ENCODE assay signal across 1 cellular context in the genomic region with DNA sequence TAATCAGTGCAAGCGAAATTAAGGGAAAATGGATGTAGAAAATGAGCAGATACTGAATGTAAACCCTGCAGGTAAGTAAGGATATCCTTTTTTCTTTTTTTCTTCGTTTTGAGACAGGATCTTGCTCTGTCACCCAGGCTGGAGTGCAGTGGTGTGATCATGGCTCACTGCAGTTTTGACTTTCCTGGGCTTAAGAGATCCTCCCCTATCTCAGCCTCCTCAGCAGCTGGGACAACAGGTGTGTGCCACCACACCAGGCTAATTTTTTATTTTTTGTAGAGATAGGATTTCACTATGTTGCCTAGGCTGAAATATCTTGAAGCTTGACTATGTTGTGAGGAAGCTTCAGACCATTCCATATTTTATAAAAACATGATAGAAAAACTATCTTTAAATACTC.
TF ChIP-seq lines count a peak whose summit lies in the region.

No MANE protein-coding gene starts in this region.

TF ChIP-seq in K562, 482 proteins besides CTCF, POLR2A, EP300 and RAD21:
- TF ChIP-seq, protein P1, sequence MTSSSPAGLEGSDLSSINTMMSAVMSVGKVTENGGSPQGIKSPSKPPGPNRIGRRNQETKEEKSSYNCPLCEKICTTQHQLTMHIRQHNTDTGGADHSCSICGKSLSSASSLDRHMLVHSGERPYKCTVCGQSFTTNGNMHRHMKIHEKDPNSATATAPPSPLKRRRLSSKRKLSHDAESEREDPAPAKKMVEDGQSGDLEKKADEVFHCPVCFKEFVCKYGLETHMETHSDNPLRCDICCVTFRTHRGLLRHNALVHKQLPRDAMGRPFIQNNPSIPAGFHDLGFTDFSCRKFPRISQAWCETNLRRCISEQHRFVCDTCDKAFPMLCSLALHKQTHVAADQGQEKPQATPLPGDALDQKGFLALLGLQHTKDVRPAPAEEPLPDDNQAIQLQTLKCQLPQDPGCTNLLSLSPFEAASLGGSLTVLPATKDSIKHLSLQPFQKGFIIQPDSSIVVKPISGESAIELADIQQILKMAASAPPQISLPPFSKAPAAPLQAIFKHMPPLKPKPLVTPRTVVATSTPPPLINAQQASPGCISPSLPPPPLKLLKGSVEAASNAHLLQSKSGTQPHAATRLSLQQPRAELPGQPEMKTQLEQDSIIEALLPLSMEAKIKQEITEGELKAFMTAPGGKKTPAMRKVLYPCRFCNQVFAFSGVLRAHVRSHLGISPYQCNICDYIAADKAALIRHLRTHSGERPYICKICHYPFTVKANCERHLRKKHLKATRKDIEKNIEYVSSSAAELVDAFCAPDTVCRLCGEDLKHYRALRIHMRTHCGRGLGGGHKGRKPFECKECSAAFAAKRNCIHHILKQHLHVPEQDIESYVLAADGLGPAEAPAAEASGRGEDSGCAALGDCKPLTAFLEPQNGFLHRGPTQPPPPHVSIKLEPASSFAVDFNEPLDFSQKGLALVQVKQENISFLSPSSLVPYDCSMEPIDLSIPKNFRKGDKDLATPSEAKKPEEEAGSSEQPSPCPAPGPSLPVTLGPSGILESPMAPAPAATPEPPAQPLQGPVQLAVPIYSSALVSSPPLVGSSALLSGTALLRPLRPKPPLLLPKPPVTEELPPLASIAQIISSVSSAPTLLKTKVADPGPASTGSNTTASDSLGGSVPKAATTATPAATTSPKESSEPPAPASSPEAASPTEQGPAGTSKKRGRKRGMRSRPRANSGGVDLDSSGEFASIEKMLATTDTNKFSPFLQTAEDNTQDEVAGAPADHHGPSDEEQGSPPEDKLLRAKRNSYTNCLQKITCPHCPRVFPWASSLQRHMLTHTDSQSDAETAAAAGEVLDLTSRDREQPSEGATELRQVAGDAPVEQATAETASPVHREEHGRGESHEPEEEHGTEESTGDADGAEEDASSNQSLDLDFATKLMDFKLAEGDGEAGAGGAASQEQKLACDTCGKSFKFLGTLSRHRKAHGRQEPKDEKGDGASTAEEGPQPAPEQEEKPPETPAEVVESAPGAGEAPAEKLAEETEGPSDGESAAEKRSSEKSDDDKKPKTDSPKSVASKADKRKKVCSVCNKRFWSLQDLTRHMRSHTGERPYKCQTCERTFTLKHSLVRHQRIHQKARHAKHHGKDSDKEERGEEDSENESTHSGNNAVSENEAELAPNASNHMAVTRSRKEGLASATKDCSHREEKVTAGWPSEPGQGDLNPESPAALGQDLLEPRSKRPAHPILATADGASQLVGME (CRISPR knock-in tag; IDR thresholded peaks at IDR 0.05) = no peak
- TF ChIP-seq CBFA2T3 (IDR thresholded peaks at IDR 0.05) (peak; percentile 41), ZNF175 (CRISPR knock-in tag; IDR thresholded peaks at IDR 0.05; ENCODE audit: low read depth) (no peak), CEBPB (tag; IDR thresholded peaks at IDR 0.05) (no peak), MTF1 (CRISPR knock-in tag; IDR thresholded peaks at IDR 0.05; ENCODE audit: borderline replicate concordance) (no peak), GTF2A2 (tag; IDR thresholded peaks at IDR 0.05) (no peak)
- TF ChIP-seq, protein P2, sequence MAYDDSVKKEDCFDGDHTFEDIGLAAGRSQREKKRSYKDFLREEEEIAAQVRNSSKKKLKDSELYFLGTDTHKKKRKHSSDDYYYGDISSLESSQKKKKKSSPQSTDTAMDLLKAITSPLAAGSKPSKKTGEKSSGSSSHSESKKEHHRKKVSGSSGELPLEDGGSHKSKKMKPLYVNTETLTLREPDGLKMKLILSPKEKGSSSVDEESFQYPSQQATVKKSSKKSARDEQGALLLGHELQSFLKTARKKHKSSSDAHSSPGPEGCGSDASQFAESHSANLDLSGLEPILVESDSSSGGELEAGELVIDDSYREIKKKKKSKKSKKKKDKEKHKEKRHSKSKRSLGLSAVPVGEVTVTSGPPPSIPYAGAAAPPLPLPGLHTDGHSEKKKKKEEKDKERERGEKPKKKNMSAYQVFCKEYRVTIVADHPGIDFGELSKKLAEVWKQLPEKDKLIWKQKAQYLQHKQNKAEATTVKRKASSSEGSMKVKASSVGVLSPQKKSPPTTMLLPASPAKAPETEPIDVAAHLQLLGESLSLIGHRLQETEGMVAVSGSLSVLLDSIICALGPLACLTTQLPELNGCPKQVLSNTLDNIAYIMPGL (CRISPR knock-in tag; IDR thresholded peaks at IDR 0.05) = no peak
- TF ChIP-seq, protein P3, sequence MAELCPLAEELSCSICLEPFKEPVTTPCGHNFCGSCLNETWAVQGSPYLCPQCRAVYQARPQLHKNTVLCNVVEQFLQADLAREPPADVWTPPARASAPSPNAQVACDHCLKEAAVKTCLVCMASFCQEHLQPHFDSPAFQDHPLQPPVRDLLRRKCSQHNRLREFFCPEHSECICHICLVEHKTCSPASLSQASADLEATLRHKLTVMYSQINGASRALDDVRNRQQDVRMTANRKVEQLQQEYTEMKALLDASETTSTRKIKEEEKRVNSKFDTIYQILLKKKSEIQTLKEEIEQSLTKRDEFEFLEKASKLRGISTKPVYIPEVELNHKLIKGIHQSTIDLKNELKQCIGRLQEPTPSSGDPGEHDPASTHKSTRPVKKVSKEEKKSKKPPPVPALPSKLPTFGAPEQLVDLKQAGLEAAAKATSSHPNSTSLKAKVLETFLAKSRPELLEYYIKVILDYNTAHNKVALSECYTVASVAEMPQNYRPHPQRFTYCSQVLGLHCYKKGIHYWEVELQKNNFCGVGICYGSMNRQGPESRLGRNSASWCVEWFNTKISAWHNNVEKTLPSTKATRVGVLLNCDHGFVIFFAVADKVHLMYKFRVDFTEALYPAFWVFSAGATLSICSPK (IDR thresholded peaks at IDR 0.05; ENCODE audit: borderline replicate concordance) = no peak
TF ChIP-seq in K562: peak in this region for 1.
